8 cellular contexts compared by ENCODE assay signal in the genomic region with DNA sequence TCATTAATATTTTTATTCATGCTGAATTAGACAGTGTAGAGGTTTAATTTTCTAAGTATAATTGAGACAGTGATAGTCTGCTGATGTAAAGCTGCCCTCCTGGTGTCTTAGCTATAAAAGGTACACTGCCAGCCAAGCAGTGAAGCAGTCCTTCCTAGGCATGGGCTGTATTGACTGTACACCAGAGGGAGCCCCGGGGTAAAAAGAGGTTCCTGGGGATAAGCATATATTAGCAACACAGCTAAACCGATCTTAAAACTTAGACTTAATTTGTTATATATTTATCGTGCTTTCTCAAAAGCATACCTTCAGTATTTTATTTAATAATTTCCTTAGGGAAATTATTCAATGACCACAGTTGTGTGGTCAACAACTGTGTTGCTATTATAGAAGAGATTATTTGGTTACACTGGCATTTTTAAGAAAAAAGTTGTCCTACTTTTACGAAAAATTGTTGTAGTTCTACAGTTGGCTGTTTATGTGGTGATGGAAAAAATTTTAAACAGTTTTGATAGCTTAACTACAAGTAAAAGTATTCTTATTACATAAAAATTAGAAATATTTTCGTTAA.
DNase-seq lines count a peak whose midpoint lies in the region; ATAC-seq and TF ChIP-seq lines count a peak whose summit lies in the region.

No MANE protein-coding gene starts in this region.

- DNase-seq in Right ventricle myocardium inferior (ENCODE audit: missing footprints): no peak
- no peak for DNase-seq in cardiac septum (ENCODE audit: low spot score)
- DNase-seq in SHP77 treated with DMSO at 0.1 percent for 48 hours (lab: John Stamatoyannopoulos, UW): peak; percentile 4
- peak; percentile 43 for DNase-seq in endothelial cell (ENCODE audit: low spot score)
- DNase-seq in osteocyte (ENCODE audit: extremely low spot score, unreplicated experiment): no peak
- no peak for DNase-seq in NCI-H2107 (lab: John Stamatoyannopoulos, UW)

- H3K36me3 Mint-ChIP-seq in endothelial cell (ENCODE audit: low read depth, unreplicated experiment) (peaks cover 5% of the 10 kb centered on the region), osteocyte (ENCODE audit: unreplicated experiment) (peaks cover 64% of the 10 kb centered on the region)

- intact Hi-C loops in Right ventricle myocardium inferior (cut with DNase I): loop anchor here (10.0 kb wide), 1 partner anchor 442 kb away; no protein-coding TSS in a partner anchor
- intact Hi-C loops in cardiac septum (cut with DNase I): loop anchor here (2.0 to 10.0 kb wide), 2 partner anchors 58 to 442 kb away; no protein-coding TSS in a partner anchor

- no peak overlapping the region for H3K27ac Mint-ChIP-seq in endothelial cell (ENCODE audit: unreplicated experiment)
- H3K27ac Mint-ChIP-seq in osteocyte (ENCODE audit: unreplicated experiment): no peak overlapping the region

- TF ChIP-seq CTCF in endothelial cell (IDR thresholded peaks at IDR 0.05; ENCODE audit: unreplicated experiment) (peak; percentile 33), osteocyte (IDR thresholded peaks at IDR 0.05) (peak; percentile 60)

- H3K4me1 Mint-ChIP-seq in endothelial cell (ENCODE audit: unreplicated experiment) (peaks cover 5% of the 10 kb centered on the region), osteocyte (ENCODE audit: unreplicated experiment) (no peaks in the 10 kb centered on the region)

- H3K27me3 Mint-ChIP-seq in endothelial cell (ENCODE audit: unreplicated experiment) (no peaks in the 10 kb centered on the region), osteocyte (ENCODE audit: unreplicated experiment) (no peaks in the 10 kb centered on the region)

- ATAC-seq in Right ventricle myocardium inferior: peak; percentile 63
- peak; percentile 70 for ATAC-seq in HG02938 (IDR thresholded peaks at IDR 0.05; ENCODE audit: unreplicated experiment)
- no peak for ATAC-seq in GM19324 (IDR thresholded peaks at IDR 0.05; ENCODE audit: low FRiP score, unreplicated experiment)

- H3K4me3 Mint-ChIP-seq in endothelial cell (ENCODE audit: unreplicated experiment): no peak overlapping the region
- no peak overlapping the region for H3K4me3 Mint-ChIP-seq in osteocyte (ENCODE audit: unreplicated experiment)

- H3K9me3 Mint-ChIP-seq in endothelial cell (ENCODE audit: unreplicated experiment) (no peaks in the 10 kb centered on the region), osteocyte (ENCODE audit: unreplicated experiment) (no peaks in the 10 kb centered on the region)

Comparison
In these comparisons a context has a peak if more than half of its experiments do, and no peak if none do; other contexts are left out.
1. DNase-seq: peak in SHP77 treated with DMSO at 0.1 percent for 48 hours (single experiment) and endothelial cell (single experiment); none in Right ventricle myocardium inferior (single experiment), cardiac septum (single experiment), osteocyte (single experiment) and NCI-H2107 (single experiment).